ENCODE assay signal across 11 cellular contexts in the genomic region with DNA sequence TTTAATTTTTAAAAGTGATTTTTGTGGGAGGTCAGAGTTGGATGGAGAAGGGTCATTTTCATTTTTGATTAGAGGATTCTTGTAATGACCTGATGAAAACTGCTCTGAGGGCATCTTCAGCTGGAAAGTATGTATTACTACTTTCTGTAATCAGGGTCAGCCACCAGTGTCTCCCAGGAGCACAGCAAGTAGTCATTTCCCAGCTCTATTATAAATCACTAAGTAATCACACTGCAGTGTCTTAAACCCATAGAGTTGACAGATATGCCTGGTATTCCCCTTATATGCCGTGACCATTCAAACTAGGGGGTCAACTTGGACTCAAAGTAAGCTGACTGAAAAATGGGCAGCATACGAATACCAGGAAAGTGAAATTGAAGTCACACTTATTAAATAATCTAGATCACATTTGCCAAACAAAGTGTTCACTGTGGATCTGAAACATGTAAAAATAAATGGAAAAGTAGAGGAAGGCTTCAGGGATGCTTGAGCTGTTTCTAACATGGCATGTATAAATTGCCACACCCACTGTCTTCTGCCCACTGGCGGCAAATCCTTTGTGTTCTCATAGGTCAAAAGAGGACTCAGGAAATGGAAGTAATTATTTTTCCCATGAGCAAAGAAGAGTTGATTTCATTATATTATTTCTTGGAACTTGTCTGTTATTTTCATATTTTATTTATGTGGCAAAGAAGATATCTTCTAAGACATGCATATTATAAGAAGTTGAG.
DNase-seq lines count a peak whose midpoint lies in the region; ATAC-seq and TF ChIP-seq lines count a peak whose summit lies in the region.
"Had no signal": no experiment of that assay in that cellular context is flagged by ENCODE, and none has a peak within 500 bp of the region (broad histone marks: within the 10 kb centered on the region; RNA-seq: fewer than 3 reads in every experiment).

No MANE protein-coding gene starts in this region.

- H3K27ac ChIP-seq in esophagus squamous epithelium (peak overlapping the region in 3 of 4 donors; percentile 16 to 29 (median 22)), body of pancreas (no peak overlapping the region)

- H3K36me3 ChIP-seq in esophagus squamous epithelium (peaks cover 0 to 17% (median 0%) of the 10 kb centered on the region in 3 donors), body of pancreas (replicated peaks in 1 of 2; ENCODE audit: insufficient read depth in 1 of 2, low read depth in 2 of 2) (no peaks in the 10 kb centered on the region)

- no peaks in the 10 kb centered on the region for H3K27me3 Mint-ChIP-seq in T-helper 1 cell treated with Interleukin-12 subunit alpha and Interleukin-12 subunit beta and Interleukin-4 antibody, amounts not matched to agents 30 μg/mL and 1 μg/mL, for 36 hours (ENCODE audit: low read depth)
- no peaks in the 10 kb centered on the region for H3K27me3 Mint-ChIP-seq in stimulated activated naive CD8-positive, alpha-beta T cell treated with anti-CD3 and anti-CD28 coated beads, Interleukin-15, amount 100 ng/mL, for 72 hours

- DNase-seq in T-helper 1 cell (no peak), esophagus squamous epithelium (lab: John Stamatoyannopoulos, UW) (no peak), AML-193 (lab: John Stamatoyannopoulos, UW) (no peak), NCI-H2227 treated with DMSO at 0.1 percent for 48 hours (lab: John Stamatoyannopoulos, UW) (no peak), body of pancreas (no peak)
- no peak for DNase-seq in stimulated activated naive CD8-positive, alpha-beta T cell treated with anti-CD3 and anti-CD28 coated beads, Interleukin-15, amount 100 ng/mL, for 72 hours
- DNase-seq: 8988T, testis had no signal

- H3K4me3 Mint-ChIP-seq in T-helper 1 cell treated with Interleukin-12 subunit alpha and Interleukin-12 subunit beta and Interleukin-4 antibody, amounts not matched to agents 30 μg/mL and 1 μg/mL, for 36 hours = no peak overlapping the region
- H3K4me3 Mint-ChIP-seq in stimulated activated naive CD8-positive, alpha-beta T cell treated with anti-CD3 and anti-CD28 coated beads, Interleukin-15, amount 100 ng/mL, for 72 hours = no peak overlapping the region

- peaks cover 45% of the 10 kb centered on the region for H3K4me1 Mint-ChIP-seq in T-helper 1 cell treated with Interleukin-12 subunit alpha and Interleukin-12 subunit beta and Interleukin-4 antibody, amounts not matched to agents 30 μg/mL and 1 μg/mL, for 36 hours (ENCODE audit: low read depth)
- peaks cover 74% of the 10 kb centered on the region for H3K4me1 Mint-ChIP-seq in stimulated activated naive CD8-positive, alpha-beta T cell treated with anti-CD3 and anti-CD28 coated beads, Interleukin-15, amount 100 ng/mL, for 72 hours

- H3K36me3 Mint-ChIP-seq in T-helper 1 cell treated with Interleukin-12 subunit alpha and Interleukin-12 subunit beta and Interleukin-4 antibody, amounts not matched to agents 30 μg/mL and 1 μg/mL, for 36 hours (ENCODE audit: low read depth) = peaks cover 43% of the 10 kb centered on the region

- H3K27me3 ChIP-seq in esophagus squamous epithelium = no peaks in the 10 kb centered on the region
- H3K27me3 ChIP-seq in body of pancreas = no peaks in the 10 kb centered on the region
- H3K27me3 ChIP-seq: testis had no signal

- 43 to 56% methylated on average over 3 of the region's 3 CpGs for WGBS in esophagus squamous epithelium, 2 donors
- 63 to 65% methylated on average over 3 of the region's 3 CpGs for WGBS in body of pancreas, 2 donors

- intact Hi-C loops in esophagus squamous epithelium (cut with DNase I) (no loop called here), body of pancreas (cut with DNase I) (no loop called here)

- ATAC-seq in HG03139 (IDR thresholded peaks at IDR 0.05; ENCODE audit: unreplicated experiment) (peak; percentile 46), body of pancreas (no peak)
- peak; percentile 50 for ATAC-seq in stimulated activated naive CD8-positive, alpha-beta T cell treated with anti-CD3 and anti-CD28 coated beads, Interleukin-15, amount 100 ng/mL, for 72 hours
- ATAC-seq: left lobe of liver had no signal

- H3K4me3 ChIP-seq in esophagus squamous epithelium (no peak overlapping the region), body of pancreas (no peak overlapping the region)
- H3K4me3 ChIP-seq: testis had no signal

- H3K27ac Mint-ChIP-seq in T-helper 1 cell treated with Interleukin-12 subunit alpha and Interleukin-12 subunit beta and Interleukin-4 antibody, amounts not matched to agents 30 μg/mL and 1 μg/mL, for 36 hours = peak overlapping the region; percentile 6
- H3K27ac Mint-ChIP-seq in stimulated activated naive CD8-positive, alpha-beta T cell treated with anti-CD3 and anti-CD28 coated beads, Interleukin-15, amount 100 ng/mL, for 72 hours = peak overlapping the region in 1 of 2 donors; percentile 25

- no peak for TF ChIP-seq CTCF in esophagus squamous epithelium (IDR thresholded peaks at IDR 0.05)
- TF ChIP-seq CTCF in body of pancreas (IDR thresholded peaks at IDR 0.05) = no peak

- TF ChIP-seq POLR2A in esophagus squamous epithelium (IDR thresholded peaks at IDR 0.05) (no peak), body of pancreas (IDR thresholded peaks at IDR 0.05) (no peak)

- H3K4me1 ChIP-seq in esophagus squamous epithelium (peaks cover 4 to 46% (median 18%) of the 10 kb centered on the region in 3 donors), body of pancreas (peaks cover 12% of the 10 kb centered on the region)
- H3K4me1 ChIP-seq: testis had no signal

- no peaks in the 10 kb centered on the region for H3K9me3 ChIP-seq in esophagus squamous epithelium
- H3K9me3 ChIP-seq in body of pancreas = no peaks in the 10 kb centered on the region
- H3K9me3 ChIP-seq: testis had no signal

- H3K9me3 Mint-ChIP-seq in T-helper 1 cell treated with Interleukin-12 subunit alpha and Interleukin-12 subunit beta and Interleukin-4 antibody, amounts not matched to agents 30 μg/mL and 1 μg/mL, for 36 hours = no peaks in the 10 kb centered on the region
- peaks cover 0 to 6% of the 10 kb centered on the region in 2 donors for H3K9me3 Mint-ChIP-seq in stimulated activated naive CD8-positive, alpha-beta T cell treated with anti-CD3 and anti-CD28 coated beads, Interleukin-15, amount 100 ng/mL, for 72 hours

Comparison
In these comparisons a context has a peak if more than half of its experiments do, and no peak if none do; other contexts are left out.
1. H3K27ac ChIP-seq: peak in esophagus squamous epithelium (3 of 4); none in body of pancreas (0 of 4).